8 cellular contexts compared by ENCODE assay signal in the genomic region with DNA sequence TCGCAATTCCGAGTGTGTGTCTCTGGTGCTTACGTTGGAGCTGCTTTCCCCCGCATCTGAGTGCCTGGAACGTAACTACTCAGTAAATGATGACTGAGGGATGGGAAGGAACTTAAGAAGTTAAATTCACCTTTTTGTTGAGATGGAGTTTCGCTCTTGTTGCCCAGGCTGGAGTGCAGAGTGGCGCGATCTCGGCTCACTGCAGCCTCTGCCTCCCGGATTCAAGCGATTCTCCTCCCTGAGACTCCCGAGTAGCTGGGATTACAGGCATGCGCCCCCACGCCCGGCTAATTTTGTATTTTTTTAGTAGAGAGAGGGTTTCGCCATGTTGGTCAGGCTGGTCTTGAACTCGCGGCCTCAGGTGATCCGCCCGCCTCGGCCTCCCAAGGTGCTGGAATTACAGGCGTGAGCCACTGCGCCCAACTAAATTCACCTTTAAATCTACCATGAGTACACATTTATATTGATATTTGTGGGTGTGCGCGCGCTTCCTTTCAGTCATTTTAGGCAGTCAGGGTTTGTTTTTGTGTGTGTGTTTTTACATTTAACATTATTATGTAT. TPM values are rescaled to one million over a fixed set of nuclear protein-coding genes. Genes with fewer than 3 reads are reported as not detected.
DNase-seq lines count a peak whose midpoint lies in the region; ATAC-seq and TF ChIP-seq lines count a peak whose summit lies in the region.

No MANE protein-coding gene starts in this region.

- peak overlapping the region; percentile 100 for H3K4me3 ChIP-seq in iPS-11a (ENCODE audit: low read depth, low read length)

- TF ChIP-seq CTCF in HFFc6 (IDR thresholded peaks at IDR 0.05) = no peak

- H3K4me3 Mint-ChIP-seq in HFFc6 = peak overlapping the region; percentile 93
- peak overlapping the region; percentile 98 for H3K4me3 Mint-ChIP-seq in activated CD8-positive, alpha-beta T cell treated with anti-CD3 and anti-CD28 coated beads, Interleukin-2, amount 10 ng/mL, durations not matched to agents 7 days and 5 days
- H3K4me3 Mint-ChIP-seq in stimulated activated memory B cell treated with anti-CD40 and anti-IgM and Interleukin-4, amounts not matched to agents 10 μg/mL and 1 μg/mL and 100 μg/mL, for 72 hours = peak overlapping the region; percentile 91

- POLR2A ChIA-PET in activated CD8-positive, alpha-beta T cell treated with anti-CD3 and anti-CD28 coated beads, Interleukin-2, amount 10 ng/mL, durations not matched to agents 7 days and 5 days (lab: Charles Lee) = interaction anchor here (0.5 to 1.5 kb wide), 8 partner anchors 8 to 712 kb away, joined by 3 to 6 read pairs (median 4); partner anchors contain the start of genes MACF1, PABPC4 and PPIE

- DNase-seq in HFFc6 = no peak
- peak; percentile 39 for DNase-seq in activated CD8-positive, alpha-beta T cell treated with anti-CD3 and anti-CD28 coated beads, Interleukin-2, amount 10 ng/mL, durations not matched to agents 7 days and 5 days
- DNase-seq in glomerular visceral epithelial cell (ENCODE audit: extremely low spot score) = no peak

- ATAC-seq in activated CD8-positive, alpha-beta T cell treated with anti-CD3 and anti-CD28 coated beads, Interleukin-2, amount 10 ng/mL, durations not matched to agents 7 days and 5 days = peak; percentile 4
- no peak for ATAC-seq in stimulated activated memory B cell treated with anti-CD40 and anti-IgM and Interleukin-4, amounts not matched to agents 10 μg/mL and 1 μg/mL and 100 μg/mL, for 72 hours
- no peak for ATAC-seq in GM19351 (IDR thresholded peaks at IDR 0.05; ENCODE audit: unreplicated experiment)
- ATAC-seq in GM19395 (IDR thresholded peaks at IDR 0.05; ENCODE audit: unreplicated experiment) = no peak
- no peak for ATAC-seq in HG03469 (IDR thresholded peaks at IDR 0.05; ENCODE audit: unreplicated experiment)

- peaks cover 25% of the 10 kb centered on the region for H3K36me3 Mint-ChIP-seq in HFFc6 (ENCODE audit: low read depth)
- H3K36me3 Mint-ChIP-seq in activated CD8-positive, alpha-beta T cell treated with anti-CD3 and anti-CD28 coated beads, Interleukin-2, amount 10 ng/mL, durations not matched to agents 7 days and 5 days (ENCODE audit: low read depth) = peaks cover 22% of the 10 kb centered on the region
- peaks cover 23% of the 10 kb centered on the region for H3K36me3 Mint-ChIP-seq in stimulated activated memory B cell treated with anti-CD40 and anti-IgM and Interleukin-4, amounts not matched to agents 10 μg/mL and 1 μg/mL and 100 μg/mL, for 72 hours

- peaks cover 13% of the 10 kb centered on the region for H3K4me1 Mint-ChIP-seq in HFFc6 (ENCODE audit: low read depth)
- H3K4me1 Mint-ChIP-seq in activated CD8-positive, alpha-beta T cell treated with anti-CD3 and anti-CD28 coated beads, Interleukin-2, amount 10 ng/mL, durations not matched to agents 7 days and 5 days (ENCODE audit: low read depth) = peaks cover 19% of the 10 kb centered on the region
- H3K4me1 Mint-ChIP-seq in stimulated activated memory B cell treated with anti-CD40 and anti-IgM and Interleukin-4, amounts not matched to agents 10 μg/mL and 1 μg/mL and 100 μg/mL, for 72 hours = peaks cover 20% of the 10 kb centered on the region

- no peaks in the 10 kb centered on the region for H3K27me3 Mint-ChIP-seq in HFFc6 (ENCODE audit: insufficient read depth)
- H3K27me3 Mint-ChIP-seq in activated CD8-positive, alpha-beta T cell treated with anti-CD3 and anti-CD28 coated beads, Interleukin-2, amount 10 ng/mL, durations not matched to agents 7 days and 5 days (ENCODE audit: low read depth) = peaks cover under 1% of the 10 kb centered on the region
- H3K27me3 Mint-ChIP-seq in stimulated activated memory B cell treated with anti-CD40 and anti-IgM and Interleukin-4, amounts not matched to agents 10 μg/mL and 1 μg/mL and 100 μg/mL, for 72 hours = no peaks in the 10 kb centered on the region

- no peaks in the 10 kb centered on the region for H3K9me3 Mint-ChIP-seq in HFFc6
- H3K9me3 Mint-ChIP-seq in activated CD8-positive, alpha-beta T cell treated with anti-CD3 and anti-CD28 coated beads, Interleukin-2, amount 10 ng/mL, durations not matched to agents 7 days and 5 days (ENCODE audit: insufficient read depth) = no peaks in the 10 kb centered on the region
- H3K9me3 Mint-ChIP-seq in stimulated activated memory B cell treated with anti-CD40 and anti-IgM and Interleukin-4, amounts not matched to agents 10 μg/mL and 1 μg/mL and 100 μg/mL, for 72 hours = no peaks in the 10 kb centered on the region

- CTCF ChIA-PET in activated CD8-positive, alpha-beta T cell treated with anti-CD3 and anti-CD28 coated beads, Interleukin-2, amount 10 ng/mL, durations not matched to agents 7 days and 5 days (lab: Charles Lee) = interaction anchor here (0.6 to 1.6 kb wide), 4 partner anchors 29 to 188 kb away, joined by 3 to 10 read pairs (median 6); no protein-coding TSS in a partner anchor

- peak overlapping the region; percentile 97 for H3K27ac Mint-ChIP-seq in HFFc6
- H3K27ac Mint-ChIP-seq in activated CD8-positive, alpha-beta T cell treated with anti-CD3 and anti-CD28 coated beads, Interleukin-2, amount 10 ng/mL, durations not matched to agents 7 days and 5 days = peak overlapping the region; percentile 94
- peak overlapping the region; percentile 94 for H3K27ac Mint-ChIP-seq in stimulated activated memory B cell treated with anti-CD40 and anti-IgM and Interleukin-4, amounts not matched to agents 10 μg/mL and 1 μg/mL and 100 μg/mL, for 72 hours

RNA-seq across cellular contexts. Expression of gene NDUFS5, which starts 0.9 kb away (rescaled TPM):
- 100 to 1,000 TPM; 181 to 275 (median 249) TPM for total RNA-seq in HFFc6 (2021; fragmentation: NEBNext Ultra II Directional; extraction: Animal tissue kit (Norgen Biotek cat#: 25700))
- total RNA-seq in activated CD8-positive, alpha-beta T cell treated with anti-CD3 and anti-CD28 coated beads, Interleukin-2, amount 10 ng/mL, durations not matched to agents 7 days and 5 days = 100 to 1,000 TPM; 134 to 138 TPM

RNA-seq across cellular contexts. Expression of gene AKIRIN1, which starts 36.0 kb away (rescaled TPM):
- 10 to 100 TPM; 63.3 to 78.7 (median 71.2) TPM for total RNA-seq in HFFc6 (2021; fragmentation: NEBNext Ultra II Directional; extraction: Animal tissue kit (Norgen Biotek cat#: 25700))
- total RNA-seq in activated CD8-positive, alpha-beta T cell treated with anti-CD3 and anti-CD28 coated beads, Interleukin-2, amount 10 ng/mL, durations not matched to agents 7 days and 5 days = 10 to 100 TPM; 51.2 to 53.8 TPM
